In the genomic region with DNA sequence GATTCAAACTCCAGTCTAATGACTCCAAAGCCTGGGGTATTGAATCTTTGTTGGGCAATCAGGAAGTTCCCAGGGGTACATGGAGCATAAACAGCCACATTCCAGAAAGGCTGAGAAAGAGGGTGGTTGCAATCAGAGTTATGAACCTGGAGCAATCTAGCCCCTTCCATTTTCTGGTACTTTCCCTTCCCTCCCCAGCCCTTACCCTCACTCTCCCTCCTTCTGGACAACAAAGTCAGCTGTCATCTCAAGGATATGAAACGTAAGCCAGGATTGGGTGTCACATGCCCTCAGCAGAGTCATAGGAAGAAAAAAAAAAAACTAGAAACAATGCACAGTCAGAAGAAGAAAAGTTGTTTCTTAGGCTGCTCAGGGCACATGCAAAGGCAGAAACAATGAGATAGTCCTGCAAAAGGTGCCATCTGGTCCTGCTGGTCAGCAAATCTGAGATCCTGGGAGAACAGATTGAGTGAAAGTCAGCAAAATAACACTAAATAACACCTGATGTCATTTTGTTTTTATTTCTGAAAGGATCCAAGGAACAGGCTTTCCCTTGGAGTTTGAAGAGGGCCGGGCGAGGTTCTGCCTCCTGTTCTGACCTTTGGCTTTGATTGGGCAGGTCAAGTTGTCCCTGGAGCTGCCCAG, we compare ENCODE assay signal across 16 cellular contexts. TPM values are rescaled to one million over a fixed set of nuclear protein-coding genes. Genes with fewer than 3 reads are reported as not detected.
DNase-seq lines count a peak whose midpoint lies in the region; ATAC-seq and TF ChIP-seq lines count a peak whose summit lies in the region.
"Had no signal": no experiment of that assay in that cellular context is flagged by ENCODE, and none has a peak within 500 bp of the region (broad histone marks: within the 10 kb centered on the region; RNA-seq: fewer than 3 reads in every experiment).

No MANE protein-coding gene starts in this region.

- H3K4me1 Mint-ChIP-seq in CD8-positive, alpha-beta T cell (ENCODE audit: low read depth) = peaks cover 31% of the 10 kb centered on the region

- H3K36me3 Mint-ChIP-seq in CD8-positive, alpha-beta T cell = no peaks in the 10 kb centered on the region

- no peak overlapping the region for H3K14ac ChIP-seq in mesenchymal stem cell (ENCODE audit: low read length in 2 of 2)

- peak overlapping the region; percentile 14 for H3K27ac Mint-ChIP-seq in CD8-positive, alpha-beta T cell
- H3K27ac Mint-ChIP-seq: nephron progenitor cell, T-helper 17 cell had no signal

- H3K18ac ChIP-seq in mesenchymal stem cell (ENCODE audit: low read depth in 1 of 2, low read length in 2 of 2) = no peak overlapping the region

- H3K27ac ChIP-seq in CD8-positive, alpha-beta T cell (ENCODE audit: low read depth, low read length) = no peak overlapping the region
- H3K27ac ChIP-seq in mesenchymal stem cell (ENCODE audit: low read length, poor library complexity, severe bottlenecking) = no peak overlapping the region
- H3K27ac ChIP-seq: coronary artery had no signal

- peak overlapping the region; percentile 28 for H3K9ac ChIP-seq in mesenchymal stem cell (ENCODE audit: low read length)

- no peak overlapping the region for H3K4me3 Mint-ChIP-seq in CD8-positive, alpha-beta T cell
- H3K4me3 Mint-ChIP-seq: nephron progenitor cell, T-helper 17 cell had no signal

- no peaks in the 10 kb centered on the region for H3K9me3 Mint-ChIP-seq in CD8-positive, alpha-beta T cell
- H3K9me3 Mint-ChIP-seq: nephron progenitor cell had no signal

- H2BK5ac ChIP-seq in mesenchymal stem cell (ENCODE audit: low read depth, low read length, poor library complexity, severe bottlenecking) = no peak overlapping the region

- WGBS in mesenchymal stem cell = 62% methylated on average over 3 of the region's 3 CpGs

- H4K8ac ChIP-seq in mesenchymal stem cell (ENCODE audit: low read length) = no peak overlapping the region

- no peaks in the 10 kb centered on the region for H3K79me1 ChIP-seq in mesenchymal stem cell (replicated peaks; ENCODE audit: low read length, poor library complexity, severe bottlenecking)

- no peak overlapping the region for H2BK15ac ChIP-seq in mesenchymal stem cell (ENCODE audit: low read depth, poor library complexity, severe bottlenecking)

- H3K36me3 ChIP-seq in CD8-positive, alpha-beta T cell (ENCODE audit: insufficient read depth, low read length) = no peaks in the 10 kb centered on the region
- no peaks in the 10 kb centered on the region for H3K36me3 ChIP-seq in mesenchymal stem cell (ENCODE audit: control insufficient read depth in 1 of 2, insufficient read depth in 2 of 2, low read depth in 1 of 2, low read length in 2 of 2)

- H3K23ac ChIP-seq in mesenchymal stem cell (ENCODE audit: low read length in 2 of 2) = no peak overlapping the region

- TF ChIP-seq CTCF in CD8-positive, alpha-beta T cell (IDR thresholded peaks at IDR 0.05) = no peak

- CTCF ChIA-PET in CD8-positive, alpha-beta T cell (lab: Charles Lee) = no interaction called here

- no peak overlapping the region for H2BK120ac ChIP-seq in mesenchymal stem cell (ENCODE audit: low read depth, low read length)

- POLR2A ChIA-PET in CD8-positive, alpha-beta T cell (lab: Charles Lee) = no interaction called here

- no peak for ATAC-seq in CD8-positive, alpha-beta T cell
- ATAC-seq in GM19463 (IDR thresholded peaks at IDR 0.05; ENCODE audit: unreplicated experiment) = no peak
- ATAC-seq: left lobe of liver, PC-3, T-helper 17 cell had no signal

- no peaks in the 10 kb centered on the region for H3K27me3 Mint-ChIP-seq in CD8-positive, alpha-beta T cell (ENCODE audit: low read depth)

- no peak overlapping the region for H3K4me3 ChIP-seq in CD8-positive, alpha-beta T cell (ENCODE audit: low read depth, low read length)
- H3K4me3 ChIP-seq in mesenchymal stem cell (ENCODE audit: insufficient read depth in 1 of 2, low read depth in 1 of 2, low read length in 2 of 2) = no peak overlapping the region
- H3K4me3 ChIP-seq: coronary artery had no signal

- H3K4me1 ChIP-seq in CD8-positive, alpha-beta T cell (ENCODE audit: insufficient read depth, low read length) = peaks cover 27% of the 10 kb centered on the region
- peaks cover 3% of the 10 kb centered on the region for H3K4me1 ChIP-seq in mesenchymal stem cell (ENCODE audit: control insufficient read depth, insufficient read depth, low read depth, low read length)

- intact Hi-C loops in CD8-positive, alpha-beta T cell (cut with DNase I, micrococcal nuclease) = loop anchor here in 1 of 2 experiments (10.0 kb wide), 1 partner anchor 53 kb away; no protein-coding TSS in a partner anchor

- H2BK12ac ChIP-seq in mesenchymal stem cell (ENCODE audit: low read length in 2 of 2) = no peak overlapping the region

- H4K91ac ChIP-seq in mesenchymal stem cell (ENCODE audit: low read length) = no peak overlapping the region

- H3K27me3 ChIP-seq in CD8-positive, alpha-beta T cell (ENCODE audit: insufficient read depth, low read length) = no peaks in the 10 kb centered on the region
- H3K27me3 ChIP-seq in mesenchymal stem cell (ENCODE audit: control insufficient read depth in 1 of 2, insufficient read depth in 1 of 2, low read length in 2 of 2) = peaks cover 60 to 64% of the 10 kb centered on the region in 2 experiments

- H2AFZ ChIP-seq in mesenchymal stem cell (ENCODE audit: low read depth, low read length) = no peak overlapping the region

- no peak overlapping the region for H2AK5ac ChIP-seq in mesenchymal stem cell (ENCODE audit: low read length, severe bottlenecking)

- no peak overlapping the region for H3K4ac ChIP-seq in mesenchymal stem cell (ENCODE audit: low read depth in 1 of 2, low read length in 2 of 2)

- H3K4me2 ChIP-seq in mesenchymal stem cell (ENCODE audit: low read length, poor library complexity, severe bottlenecking) = no peak overlapping the region

- DNase-seq in CD8-positive, alpha-beta T cell = no peak
- DNase-seq in HT1080 (ENCODE audit: low read depth) = peak; percentile 56
- peak; percentile 68 for DNase-seq in cerebellum (ENCODE audit: low spot score)
- DNase-seq in mesenchymal stem cell = peak; percentile 66
- DNase-seq in OCI-M2 (lab: John Stamatoyannopoulos, UW; ENCODE audit: unreplicated experiment) = no peak
- DNase-seq in LoVo (ENCODE audit: low spot score) = no peak
- DNase-seq in activated gamma-delta T cell treated with Interleukin-2 at 50 U/mL for 16 hours = no peak
- DNase-seq: activated effector memory CD4-positive, alpha-beta T cell treated with anti-CD3 and anti-CD28 coated beads, Interleukin-2, amount 50 U/mL, for 16 hours; Kasumi-1; nephron progenitor cell; PC-3; stimulated activated CD4-positive, alpha-beta T cell treated with anti-CD3 and anti-CD28 coated beads, Interleukin-15, amount 100 ng/mL, for 24 hours; T-helper 17 cell had no signal

- no peaks in the 10 kb centered on the region for H3K9me3 ChIP-seq in CD8-positive, alpha-beta T cell (ENCODE audit: low read length)
- no peaks in the 10 kb centered on the region for H3K9me3 ChIP-seq in mesenchymal stem cell (ENCODE audit: control insufficient read depth, low read length)

RNA-seq across cellular contexts. Expression of a gene that starts 27.1 kb away (rescaled TPM):
- 1 to 10 TPM; 4.5 to 4.8 TPM for total RNA-seq in CD8-positive, alpha-beta T cell
- total RNA-seq in HT1080 (2014; rRNA removed; shearing (Covaris generic)) = 5.8 and 6.0 TPM in 2 replicates
- 4.6 and 6.6 TPM in 2 replicates for polyA plus RNA-seq in HT1080 (2015; cell fraction: cytosol; rRNA removed)
- 3.4 and 3.7 TPM in 2 replicates for polyA plus RNA-seq in HT1080 (2015; cell fraction: nucleus; rRNA removed)
- total RNA-seq in cerebellum = 16.0 TPM
- 0.25 TPM for polyA plus RNA-seq in mesenchymal stem cell (2013, experiment 1 of 2)
- polyA plus RNA-seq in mesenchymal stem cell (2013, experiment 2 of 2) = 0.40 TPM
- total RNA-seq: PC-3 had no signal

RNA-seq across cellular contexts. Expression of a gene that starts 49.5 kb away (rescaled TPM):
- total RNA-seq in CD8-positive, alpha-beta T cell = not detected
- total RNA-seq in HT1080 (2014; rRNA removed; shearing (Covaris generic)) = 1.4 and 2.3 TPM in 2 replicates
- 0.66 and 1.4 TPM in 2 replicates for polyA plus RNA-seq in HT1080 (2015; cell fraction: cytosol; rRNA removed)
- 0.62 and 1.3 TPM in 2 replicates for polyA plus RNA-seq in HT1080 (2015; cell fraction: nucleus; rRNA removed)
- total RNA-seq in cerebellum = 0.64 TPM
- 1.3 TPM for polyA plus RNA-seq in mesenchymal stem cell (2013, experiment 1 of 2)
- polyA plus RNA-seq in mesenchymal stem cell (2013, experiment 2 of 2) = 1.3 TPM

Comparison
In these comparisons a context has a peak if more than half of its experiments do, and no peak if none do; other contexts are left out.
1. DNase-seq: peak in HT1080 (single experiment), cerebellum (single experiment) and mesenchymal stem cell (single experiment); none in CD8-positive, alpha-beta T cell (0 of 7), OCI-M2 (single experiment), LoVo (single experiment) and activated gamma-delta T cell treated with Interleukin-2 at 50 U/mL for 16 hours (single experiment).